Comparison of ENCODE assay signal across 21 cellular contexts in the genomic region with DNA sequence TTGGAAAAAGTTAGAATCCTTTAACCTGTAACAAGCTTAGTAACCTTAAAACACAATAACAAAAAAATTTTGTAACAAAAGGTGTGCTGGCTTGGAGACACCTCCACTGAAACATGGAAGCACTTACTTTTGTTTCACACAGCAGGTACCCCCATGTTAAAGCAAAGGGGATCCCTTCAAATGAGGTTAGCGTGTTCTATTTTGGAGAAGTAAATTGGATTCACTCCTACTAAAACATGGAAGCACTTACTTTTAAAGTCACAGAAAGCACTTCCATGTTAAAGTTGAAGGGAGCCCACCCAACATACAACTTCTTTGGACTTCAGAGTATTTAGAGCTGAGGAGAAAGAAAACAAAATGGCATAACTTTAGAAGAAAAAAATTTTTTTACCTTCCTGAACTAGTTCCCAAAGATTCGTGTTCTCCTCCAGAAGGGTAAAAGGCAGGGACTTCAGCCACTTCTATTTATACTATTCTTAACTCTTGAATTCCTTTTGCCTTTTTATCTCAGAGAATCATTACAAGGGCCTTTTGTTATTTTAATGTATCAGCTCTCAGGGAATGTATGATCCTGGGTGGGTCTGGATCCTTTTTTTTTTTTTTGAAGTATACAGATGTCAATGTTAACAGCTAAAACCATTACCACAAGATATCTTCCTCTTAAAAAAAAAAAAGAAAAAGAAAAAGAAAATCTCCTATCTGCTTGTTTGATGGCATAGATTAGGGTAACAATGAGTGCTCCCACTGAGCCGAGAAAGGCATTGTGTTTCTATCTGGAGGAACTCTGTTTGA. TPM values are rescaled to one million over a fixed set of nuclear protein-coding genes. Genes with fewer than 3 reads are reported as not detected.
A peak's percentile ranks its signal among the peaks of the same experiment; 100 is the strongest.
DNase-seq lines count a peak whose midpoint lies in the region; ATAC-seq and TF ChIP-seq lines count a peak whose summit lies in the region.
"Had no signal": no experiment of that assay in that cellular context is flagged by ENCODE, and none has a peak within 500 bp of the region (broad histone marks: within the 10 kb centered on the region; RNA-seq: fewer than 3 reads in every experiment).

No MANE protein-coding gene starts in this region.

- BruUV-seq in IMR-90 (replicated peaks; lab: Mats Ljungman, UMichigan): no TSS peak

- CTCF ChIA-PET in IMR-90 (lab: Yijun Ruan, JAX): interaction anchor here (0.6 kb wide), 1 partner anchor 300 kb away, joined by 3 read pairs; no protein-coding TSS in a partner anchor

- H3K27me3 Mint-ChIP-seq in GM23338 (ENCODE audit: insufficient read depth, low read depth, poor library complexity): peaks cover 36% of the 10 kb centered on the region
- H3K27me3 Mint-ChIP-seq in nephron progenitor cell (ENCODE audit: low read depth, poor library complexity): no peaks in the 10 kb centered on the region
- H3K27me3 Mint-ChIP-seq: activated CD4-positive, alpha-beta T cell treated with anti-CD3 and anti-CD28 coated beads for 36 hours; activated naive CD8-positive, alpha-beta T cell treated with anti-CD3 and anti-CD28 coated beads, Interleukin-2, amount 10 ng/mL, durations not matched to agents 7 days and 5 days; activated T-helper 17 cell treated with anti-CD3 and anti-CD28 coated beads, Interleukin-2, amount 50 U/mL, for 72 hours; CD4-positive, CD25-positive, alpha-beta regulatory T cell had no signal

- no peaks in the 10 kb centered on the region for H3K79me1 ChIP-seq in IMR-90 (ENCODE audit: low read depth in 1 of 2, low read length in 2 of 2)

- peaks cover 21% of the 10 kb centered on the region for H3K9me3 Mint-ChIP-seq in GM23338
- H3K9me3 Mint-ChIP-seq in nephron progenitor cell: no peaks in the 10 kb centered on the region
- H3K9me3 Mint-ChIP-seq: activated naive CD8-positive, alpha-beta T cell treated with anti-CD3 and anti-CD28 coated beads, Interleukin-2, amount 10 ng/mL, durations not matched to agents 7 days and 5 days; activated T-helper 17 cell treated with anti-CD3 and anti-CD28 coated beads, Interleukin-2, amount 50 U/mL, for 72 hours; CD4-positive, CD25-positive, alpha-beta regulatory T cell had no signal

- no peak overlapping the region for H3K18ac ChIP-seq in IMR-90 (ENCODE audit: low read depth, low read length)

- H3K9me2 ChIP-seq in GM23338 (ENCODE audit: insufficient read depth) (no peaks in the 10 kb centered on the region), MM.1S (replicated peaks; ENCODE audit: insufficient read depth, low read length) (no peaks in the 10 kb centered on the region)

- peak; percentile 93 for DNase-seq in GM23338 (ENCODE audit: low spot score)
- peak; percentile 33 for DNase-seq in IMR-90
- DNase-seq in foreskin melanocyte: peak; percentile 4
- DNase-seq in nephron progenitor cell: no peak
- DNase-seq in SW480 (ENCODE audit: low spot score): no peak
- no peak for DNase-seq in MM.1S
- DNase-seq in head of caudate nucleus: no peak
- DNase-seq: activated CD4-positive, alpha-beta T cell treated with anti-CD3 and anti-CD28 coated beads for 36 hours; activated naive CD8-positive, alpha-beta T cell treated with anti-CD3 and anti-CD28 coated beads, Interleukin-2, amount 10 ng/mL, durations not matched to agents 7 days and 5 days; CD4-positive, CD25-positive, alpha-beta regulatory T cell; DMS 273 treated with DMSO at 0.1 percent for 48 hours; GDM1; kidney; NCI-H1105; NCI-H2029 treated with DMSO at 0.1 percent for 48 hours; NCI-H446; occipital lobe; SHP77; stimulated activated CD4-positive, alpha-beta T cell treated with anti-CD3 and anti-CD28 coated beads, Interleukin-4, amount 100 ng/mL, for 24 hours; stimulated activated naive CD4-positive, alpha-beta T cell treated with Interleukin-2 at 50 U/mL for 16 hours had no signal

- H3K36me3 ChIP-seq in GM23338 (ENCODE audit: insufficient read depth): peaks cover 18% of the 10 kb centered on the region
- H3K36me3 ChIP-seq in IMR-90 (ENCODE audit: control insufficient read depth, insufficient read depth, low read length): peaks cover 20% of the 10 kb centered on the region
- peaks cover 13% of the 10 kb centered on the region for H3K36me3 ChIP-seq in MM.1S (replicated peaks; ENCODE audit: insufficient read depth, low read length)

- H4K5ac ChIP-seq in IMR-90 (ENCODE audit: low read depth, low read length): no peak overlapping the region

- in situ Hi-C loops in IMR-90 (cut with MboI; ENCODE audit: low sequenced_read_pairs): loop anchor here (25.0 kb wide), 1 partner anchor 289 kb away; no protein-coding TSS in a partner anchor

- H2AK9ac ChIP-seq in IMR-90 (replicated peaks; ENCODE audit: low read depth, low read length, poor library complexity): no peak overlapping the region

- H3K27ac ChIP-seq in GM23338 (ENCODE audit: low read depth) (peak overlapping the region; percentile 97), IMR-90 (ENCODE audit: insufficient read depth, low read length) (no peak overlapping the region), MM.1S (ENCODE audit: low read length) (no peak overlapping the region)

- H3K79me2 ChIP-seq in GM23338 (replicated peaks; ENCODE audit: insufficient read depth) (peaks cover 37% of the 10 kb centered on the region), MM.1S (ENCODE audit: low read length) (no peaks in the 10 kb centered on the region)

- WGBS in IMR-90 (ENCODE audit: extremely low coverage in 2 of 2, insufficient read length in 1 of 2), 2 experiments: no CpG with 5 or more reads among the region's 3 CpGs

- POLR2A ChIA-PET in IMR-90 (lab: Charles Lee; ENCODE audit: unreplicated experiment): no interaction called here

- no peak for TF ChIP-seq RAD21 in IMR-90 (IDR thresholded peaks at IDR 0.05; ENCODE audit: low read length)

- H2AFZ ChIP-seq in GM23338 (no peak overlapping the region), IMR-90 (replicated peaks; ENCODE audit: low read length, poor library complexity) (no peak overlapping the region), MM.1S (ENCODE audit: low read length) (no peak overlapping the region)

- dilution Hi-C loops in IMR-90 (cut with HindIII; ENCODE audit: low sequenced_read_pairs, unreplicated experiment): no loop called here

- H3K4me1 ChIP-seq in GM23338 (ENCODE audit: insufficient read depth) (peaks cover 4% of the 10 kb centered on the region; the same call in 1 of the 2 replicates), IMR-90 (ENCODE audit: control insufficient read depth, insufficient read depth, low read length) (no peaks in the 10 kb centered on the region), MM.1S (ENCODE audit: low read length) (peaks cover 5% of the 10 kb centered on the region; the same call in 1 of the 2 replicates)

- H2BK120ac ChIP-seq in IMR-90 (ENCODE audit: low read depth, low read length): no peak overlapping the region

- H3K4me2 ChIP-seq in GM23338: peak overlapping the region; percentile 74
- no peak overlapping the region for H3K4me2 ChIP-seq in IMR-90 (ENCODE audit: low read depth, low read length)
- no peak overlapping the region for H3K4me2 ChIP-seq in MM.1S (ENCODE audit: low read depth, low read length)

- H3K4me3 ChIP-seq in GM23338 (peak overlapping the region; percentile 69), IMR-90 (ENCODE audit: insufficient read depth, low read depth, low read length) (no peak overlapping the region), MM.1S (ENCODE audit: low read length) (no peak overlapping the region)

- H3K27ac Mint-ChIP-seq in GM23338: peak overlapping the region; percentile 100
- H3K27ac Mint-ChIP-seq in nephron progenitor cell: peak overlapping the region; percentile 31
- H3K27ac Mint-ChIP-seq: activated CD4-positive, alpha-beta T cell treated with anti-CD3 and anti-CD28 coated beads for 36 hours; activated naive CD8-positive, alpha-beta T cell treated with anti-CD3 and anti-CD28 coated beads, Interleukin-2, amount 10 ng/mL, durations not matched to agents 7 days and 5 days; activated T-helper 17 cell treated with anti-CD3 and anti-CD28 coated beads, Interleukin-2, amount 50 U/mL, for 72 hours; CD4-positive, CD25-positive, alpha-beta regulatory T cell had no signal

- H3K14ac ChIP-seq in IMR-90 (replicated peaks; ENCODE audit: low read depth, low read length): no peak overlapping the region

- TF ChIP-seq CTCF in GM23338 (conservative IDR thresholded peaks at IDR 0.05; ENCODE audit: low read depth in 2 of 2): no peak
- no peak for TF ChIP-seq CTCF in IMR-90 (conservative IDR thresholded peaks at IDR 0.05; ENCODE audit: low read depth, low read length)
- no peak for TF ChIP-seq CTCF in nephron progenitor cell (IDR thresholded peaks at IDR 0.05)
- no peak for TF ChIP-seq CTCF in MM.1S (IDR thresholded peaks at IDR 0.05; ENCODE audit: low read length)

- H3K9me3 ChIP-seq in IMR-90 (ENCODE audit: control insufficient read depth, insufficient read depth, low read length): no peaks in the 10 kb centered on the region
- no peaks in the 10 kb centered on the region for H3K9me3 ChIP-seq in MM.1S (replicated peaks; ENCODE audit: insufficient read depth, low read length)

- no peak overlapping the region for H4K91ac ChIP-seq in IMR-90 (ENCODE audit: insufficient read depth, low read depth, low read length)

- H4K20me1 ChIP-seq in GM23338 (replicated peaks; ENCODE audit: insufficient read depth): no peaks in the 10 kb centered on the region
- H4K20me1 ChIP-seq in IMR-90 (ENCODE audit: insufficient read depth, low read length): no peaks in the 10 kb centered on the region
- H4K20me1 ChIP-seq in MM.1S (ENCODE audit: insufficient read depth, low read length): no peaks in the 10 kb centered on the region

- TF ChIP-seq POLR2A in IMR-90 (IDR thresholded peaks at IDR 0.05; ENCODE audit: low read depth, low read length): no peak

- no peak overlapping the region for H2AK5ac ChIP-seq in IMR-90 (ENCODE audit: low read depth, low read length)

- H3K9ac ChIP-seq in IMR-90 (ENCODE audit: low read depth, low read length) (no peak overlapping the region), MM.1S (ENCODE audit: low read length) (no peak overlapping the region)

- intact Hi-C loops in IMR-90 (cut with micrococcal nuclease): no loop called here
- intact Hi-C loops in head of caudate nucleus (cut with DNase I): no loop called here

- H3K36me3 Mint-ChIP-seq in GM23338 (ENCODE audit: low read depth) (peaks cover 50% of the 10 kb centered on the region), nephron progenitor cell (ENCODE audit: low read depth) (peaks cover 30% of the 10 kb centered on the region)

- H3K4me1 Mint-ChIP-seq in GM23338: peaks cover 27% of the 10 kb centered on the region; the same call in 2 of the 3 replicates
- H3K4me1 Mint-ChIP-seq in nephron progenitor cell: no peaks in the 10 kb centered on the region
- H3K4me1 Mint-ChIP-seq: activated CD4-positive, alpha-beta T cell treated with anti-CD3 and anti-CD28 coated beads for 36 hours; activated T-helper 17 cell treated with anti-CD3 and anti-CD28 coated beads, Interleukin-2, amount 50 U/mL, for 72 hours had no signal

- H3F3A ChIP-seq in GM23338 (replicated peaks; ENCODE audit: low read depth) (peaks cover 7% of the 10 kb centered on the region), MM.1S (ENCODE audit: insufficient read depth, low read length) (peaks cover 6% of the 10 kb centered on the region; the same call in 1 of the 2 replicates)

- peak overlapping the region; percentile 97 for H3K4me3 Mint-ChIP-seq in GM23338
- no peak overlapping the region for H3K4me3 Mint-ChIP-seq in nephron progenitor cell
- H3K4me3 Mint-ChIP-seq: activated CD4-positive, alpha-beta T cell treated with anti-CD3 and anti-CD28 coated beads for 36 hours; activated naive CD8-positive, alpha-beta T cell treated with anti-CD3 and anti-CD28 coated beads, Interleukin-2, amount 10 ng/mL, durations not matched to agents 7 days and 5 days; activated T-helper 17 cell treated with anti-CD3 and anti-CD28 coated beads, Interleukin-2, amount 50 U/mL, for 72 hours; CD4-positive, CD25-positive, alpha-beta regulatory T cell had no signal

- no peak overlapping the region for H3K23ac ChIP-seq in IMR-90 (ENCODE audit: low read depth, low read length)

- no peak overlapping the region for H3K4ac ChIP-seq in IMR-90 (ENCODE audit: low read depth, low read length)

- no peak overlapping the region for H2BK20ac ChIP-seq in IMR-90 (ENCODE audit: low read depth, low read length)

- ATAC-seq in GM23338 (peak; percentile 16), IMR-90 (ENCODE audit: low read depth) (no peak)
- ATAC-seq: activated CD4-positive, alpha-beta T cell treated with anti-CD3 and anti-CD28 coated beads for 36 hours; activated T-helper 17 cell treated with anti-CD3 and anti-CD28 coated beads, Interleukin-2, amount 50 U/mL, for 72 hours had no signal

- H3K27me3 ChIP-seq in GM23338 (ENCODE audit: insufficient read depth) (no peaks in the 10 kb centered on the region), IMR-90 (ENCODE audit: control insufficient read depth, insufficient read depth, low read length) (no peaks in the 10 kb centered on the region), MM.1S (replicated peaks; ENCODE audit: insufficient read depth, low read length) (no peaks in the 10 kb centered on the region)

- no peak overlapping the region for H4K8ac ChIP-seq in IMR-90 (ENCODE audit: low read depth in 2 of 2, low read length in 2 of 2)

- H2BK5ac ChIP-seq in IMR-90 (ENCODE audit: low read depth, low read length, poor library complexity, severe bottlenecking): no peak overlapping the region

- no peak overlapping the region for H3K56ac ChIP-seq in IMR-90 (ENCODE audit: extremely low read depth, insufficient read depth, low read length)

- no peaks in the 10 kb centered on the region for H3K9me1 ChIP-seq in IMR-90 (ENCODE audit: insufficient read depth, low read length)

- no peak overlapping the region for H2BK15ac ChIP-seq in IMR-90 (ENCODE audit: low read depth, low read length)

RNA-seq across cellular contexts. Expression of a gene that starts 11.5 kb away (rescaled TPM):
- total RNA-seq in GM23338 (2014; rRNA removed; shearing (Covaris generic)): 25.8 and 26.6 TPM in 2 replicates
- polyA plus RNA-seq in GM23338 (2016; fragmentation: Nextera tagmentation; extraction: Ambion mirVana): 133 and 157 TPM in 2 replicates
- 5.9 and 16.7 TPM in 2 replicates for total RNA-seq in IMR-90 (2012; rRNA removed)
- 13.6 and 15.3 TPM in 2 replicates for polyA plus RNA-seq in IMR-90 (2012; rRNA removed)
- polyA plus RNA-seq in IMR-90 (2012; cell fraction: cytosol; rRNA removed): 0.65 and 1.0 TPM in 2 replicates
- polyA plus RNA-seq in IMR-90 (2012; cell fraction: nucleus; rRNA removed; ENCODE audit: low replicate concordance): 0.58 and 8.3 TPM in 2 replicates

RNA-seq across cellular contexts. Expression of a gene that starts 11.8 kb away (rescaled TPM):
- total RNA-seq in GM23338 (2014; rRNA removed; shearing (Covaris generic)): 37.6 and 62.6 TPM in 2 replicates
- polyA plus RNA-seq in GM23338 (2016; fragmentation: Nextera tagmentation; extraction: Ambion mirVana) (28.9 and 41.7 TPM in 2 replicates), IMR-90 (2012; rRNA removed) (2.2 and 2.8 TPM in 2 replicates)
- 5.6 and 10.0 TPM in 2 replicates for total RNA-seq in IMR-90 (2012; rRNA removed)
- 0.10 and 0.26 TPM in 2 replicates for polyA plus RNA-seq in IMR-90 (2012; cell fraction: cytosol; rRNA removed)
- polyA plus RNA-seq in IMR-90 (2012; cell fraction: nucleus; rRNA removed; ENCODE audit: low replicate concordance): 0.81 and 8.2 TPM in 2 replicates

Comparison
In these comparisons a context has a peak if more than half of its experiments do, and no peak if none do; other contexts are left out.
1. DNase-seq: peak in GM23338 (single experiment), IMR-90 (single experiment) and foreskin melanocyte (single experiment); none in nephron progenitor cell (single experiment), SW480 (single experiment), MM.1S (single experiment) and head of caudate nucleus (0 of 42).